Comparison of ENCODE assay signal across 1 cellular context in the genomic region with DNA sequence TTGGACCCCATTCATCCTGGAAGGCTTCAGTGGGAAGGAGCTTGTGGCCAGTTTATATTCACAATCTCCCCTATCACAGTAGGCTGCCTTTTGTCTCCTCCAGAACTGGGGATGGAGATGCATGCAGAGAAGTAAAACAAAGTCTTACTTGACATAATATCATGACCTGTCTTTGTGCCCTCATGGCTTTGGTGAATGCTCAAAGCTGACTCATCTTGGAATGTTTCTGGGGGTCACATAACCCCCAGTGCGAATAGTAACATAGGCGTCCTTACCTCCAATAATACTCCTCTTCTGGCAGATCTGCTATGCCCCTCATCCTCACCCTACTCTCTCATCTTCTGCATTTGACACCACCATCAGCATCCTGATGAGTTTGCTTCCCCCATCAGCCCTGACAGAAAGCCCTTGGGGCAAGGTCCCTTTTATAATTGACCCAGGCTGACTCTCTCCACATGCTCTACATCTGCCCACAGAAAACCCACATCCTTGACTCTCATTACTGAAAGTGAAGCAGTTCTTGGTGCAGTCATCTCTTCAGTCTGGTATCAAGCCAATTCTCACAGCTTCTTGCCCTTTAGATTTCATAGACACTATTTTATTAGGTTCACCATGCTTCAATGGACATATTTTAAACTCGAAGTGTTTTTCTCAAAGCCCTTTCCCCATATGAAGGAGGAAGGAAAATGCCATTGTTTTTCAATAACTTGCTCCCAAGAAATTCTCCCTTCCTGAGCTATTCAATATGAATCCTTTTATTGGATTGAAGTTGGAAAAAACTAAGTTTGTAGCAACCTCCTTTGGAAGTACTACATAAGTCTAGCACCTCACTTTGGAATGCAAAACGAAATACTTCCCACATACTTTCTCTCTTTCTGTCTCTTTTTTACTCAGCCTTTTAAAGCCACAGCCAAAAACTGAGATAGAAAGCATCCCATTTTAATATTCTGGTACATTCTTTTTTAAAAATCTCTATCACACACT.
TF ChIP-seq lines count a peak whose summit lies in the region.

No MANE protein-coding gene starts in this region.

TF ChIP-seq in GM23338, 12 proteins besides CTCF, POLR2A, EP300 and RAD21:
- TF ChIP-seq POLR2AphosphoS5 (IDR thresholded peaks at IDR 0.05; ENCODE audit: low read depth) (no peak), STAT1 (IDR thresholded peaks at IDR 0.05; ENCODE audit: unreplicated experiment) (no peak), ZNF331 (CRISPR knock-in tag; IDR thresholded peaks at IDR 0.05; ENCODE audit: low read depth) (no peak), JUNB (IDR thresholded peaks at IDR 0.05; ENCODE audit: unreplicated experiment) (no peak), CREB1 (CRISPR knock-in tag; IDR thresholded peaks at IDR 0.05; ENCODE audit: low read depth) (no peak), EZH2phosphoT487 (IDR thresholded peaks at IDR 0.05; ENCODE audit: unreplicated experiment) (no peak), ETS1 (IDR thresholded peaks at IDR 0.05) (no peak), ZNF114 (CRISPR knock-in tag; IDR thresholded peaks at IDR 0.05) (no peak), NANOG (IDR thresholded peaks at IDR 0.05; ENCODE audit: borderline replicate concordance) (no peak), EZH2 (IDR thresholded peaks at IDR 0.05; ENCODE audit: low read depth, unreplicated experiment) (no peak)
- TF ChIP-seq, protein P1, sequence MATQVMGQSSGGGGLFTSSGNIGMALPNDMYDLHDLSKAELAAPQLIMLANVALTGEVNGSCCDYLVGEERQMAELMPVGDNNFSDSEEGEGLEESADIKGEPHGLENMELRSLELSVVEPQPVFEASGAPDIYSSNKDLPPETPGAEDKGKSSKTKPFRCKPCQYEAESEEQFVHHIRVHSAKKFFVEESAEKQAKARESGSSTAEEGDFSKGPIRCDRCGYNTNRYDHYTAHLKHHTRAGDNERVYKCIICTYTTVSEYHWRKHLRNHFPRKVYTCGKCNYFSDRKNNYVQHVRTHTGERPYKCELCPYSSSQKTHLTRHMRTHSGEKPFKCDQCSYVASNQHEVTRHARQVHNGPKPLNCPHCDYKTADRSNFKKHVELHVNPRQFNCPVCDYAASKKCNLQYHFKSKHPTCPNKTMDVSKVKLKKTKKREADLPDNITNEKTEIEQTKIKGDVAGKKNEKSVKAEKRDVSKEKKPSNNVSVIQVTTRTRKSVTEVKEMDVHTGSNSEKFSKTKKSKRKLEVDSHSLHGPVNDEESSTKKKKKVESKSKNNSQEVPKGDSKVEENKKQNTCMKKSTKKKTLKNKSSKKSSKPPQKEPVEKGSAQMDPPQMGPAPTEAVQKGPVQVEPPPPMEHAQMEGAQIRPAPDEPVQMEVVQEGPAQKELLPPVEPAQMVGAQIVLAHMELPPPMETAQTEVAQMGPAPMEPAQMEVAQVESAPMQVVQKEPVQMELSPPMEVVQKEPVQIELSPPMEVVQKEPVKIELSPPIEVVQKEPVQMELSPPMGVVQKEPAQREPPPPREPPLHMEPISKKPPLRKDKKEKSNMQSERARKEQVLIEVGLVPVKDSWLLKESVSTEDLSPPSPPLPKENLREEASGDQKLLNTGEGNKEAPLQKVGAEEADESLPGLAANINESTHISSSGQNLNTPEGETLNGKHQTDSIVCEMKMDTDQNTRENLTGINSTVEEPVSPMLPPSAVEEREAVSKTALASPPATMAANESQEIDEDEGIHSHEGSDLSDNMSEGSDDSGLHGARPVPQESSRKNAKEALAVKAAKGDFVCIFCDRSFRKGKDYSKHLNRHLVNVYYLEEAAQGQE (IDR thresholded peaks at IDR 0.05; ENCODE audit: unreplicated experiment): no peak
- TF ChIP-seq, protein P2, sequence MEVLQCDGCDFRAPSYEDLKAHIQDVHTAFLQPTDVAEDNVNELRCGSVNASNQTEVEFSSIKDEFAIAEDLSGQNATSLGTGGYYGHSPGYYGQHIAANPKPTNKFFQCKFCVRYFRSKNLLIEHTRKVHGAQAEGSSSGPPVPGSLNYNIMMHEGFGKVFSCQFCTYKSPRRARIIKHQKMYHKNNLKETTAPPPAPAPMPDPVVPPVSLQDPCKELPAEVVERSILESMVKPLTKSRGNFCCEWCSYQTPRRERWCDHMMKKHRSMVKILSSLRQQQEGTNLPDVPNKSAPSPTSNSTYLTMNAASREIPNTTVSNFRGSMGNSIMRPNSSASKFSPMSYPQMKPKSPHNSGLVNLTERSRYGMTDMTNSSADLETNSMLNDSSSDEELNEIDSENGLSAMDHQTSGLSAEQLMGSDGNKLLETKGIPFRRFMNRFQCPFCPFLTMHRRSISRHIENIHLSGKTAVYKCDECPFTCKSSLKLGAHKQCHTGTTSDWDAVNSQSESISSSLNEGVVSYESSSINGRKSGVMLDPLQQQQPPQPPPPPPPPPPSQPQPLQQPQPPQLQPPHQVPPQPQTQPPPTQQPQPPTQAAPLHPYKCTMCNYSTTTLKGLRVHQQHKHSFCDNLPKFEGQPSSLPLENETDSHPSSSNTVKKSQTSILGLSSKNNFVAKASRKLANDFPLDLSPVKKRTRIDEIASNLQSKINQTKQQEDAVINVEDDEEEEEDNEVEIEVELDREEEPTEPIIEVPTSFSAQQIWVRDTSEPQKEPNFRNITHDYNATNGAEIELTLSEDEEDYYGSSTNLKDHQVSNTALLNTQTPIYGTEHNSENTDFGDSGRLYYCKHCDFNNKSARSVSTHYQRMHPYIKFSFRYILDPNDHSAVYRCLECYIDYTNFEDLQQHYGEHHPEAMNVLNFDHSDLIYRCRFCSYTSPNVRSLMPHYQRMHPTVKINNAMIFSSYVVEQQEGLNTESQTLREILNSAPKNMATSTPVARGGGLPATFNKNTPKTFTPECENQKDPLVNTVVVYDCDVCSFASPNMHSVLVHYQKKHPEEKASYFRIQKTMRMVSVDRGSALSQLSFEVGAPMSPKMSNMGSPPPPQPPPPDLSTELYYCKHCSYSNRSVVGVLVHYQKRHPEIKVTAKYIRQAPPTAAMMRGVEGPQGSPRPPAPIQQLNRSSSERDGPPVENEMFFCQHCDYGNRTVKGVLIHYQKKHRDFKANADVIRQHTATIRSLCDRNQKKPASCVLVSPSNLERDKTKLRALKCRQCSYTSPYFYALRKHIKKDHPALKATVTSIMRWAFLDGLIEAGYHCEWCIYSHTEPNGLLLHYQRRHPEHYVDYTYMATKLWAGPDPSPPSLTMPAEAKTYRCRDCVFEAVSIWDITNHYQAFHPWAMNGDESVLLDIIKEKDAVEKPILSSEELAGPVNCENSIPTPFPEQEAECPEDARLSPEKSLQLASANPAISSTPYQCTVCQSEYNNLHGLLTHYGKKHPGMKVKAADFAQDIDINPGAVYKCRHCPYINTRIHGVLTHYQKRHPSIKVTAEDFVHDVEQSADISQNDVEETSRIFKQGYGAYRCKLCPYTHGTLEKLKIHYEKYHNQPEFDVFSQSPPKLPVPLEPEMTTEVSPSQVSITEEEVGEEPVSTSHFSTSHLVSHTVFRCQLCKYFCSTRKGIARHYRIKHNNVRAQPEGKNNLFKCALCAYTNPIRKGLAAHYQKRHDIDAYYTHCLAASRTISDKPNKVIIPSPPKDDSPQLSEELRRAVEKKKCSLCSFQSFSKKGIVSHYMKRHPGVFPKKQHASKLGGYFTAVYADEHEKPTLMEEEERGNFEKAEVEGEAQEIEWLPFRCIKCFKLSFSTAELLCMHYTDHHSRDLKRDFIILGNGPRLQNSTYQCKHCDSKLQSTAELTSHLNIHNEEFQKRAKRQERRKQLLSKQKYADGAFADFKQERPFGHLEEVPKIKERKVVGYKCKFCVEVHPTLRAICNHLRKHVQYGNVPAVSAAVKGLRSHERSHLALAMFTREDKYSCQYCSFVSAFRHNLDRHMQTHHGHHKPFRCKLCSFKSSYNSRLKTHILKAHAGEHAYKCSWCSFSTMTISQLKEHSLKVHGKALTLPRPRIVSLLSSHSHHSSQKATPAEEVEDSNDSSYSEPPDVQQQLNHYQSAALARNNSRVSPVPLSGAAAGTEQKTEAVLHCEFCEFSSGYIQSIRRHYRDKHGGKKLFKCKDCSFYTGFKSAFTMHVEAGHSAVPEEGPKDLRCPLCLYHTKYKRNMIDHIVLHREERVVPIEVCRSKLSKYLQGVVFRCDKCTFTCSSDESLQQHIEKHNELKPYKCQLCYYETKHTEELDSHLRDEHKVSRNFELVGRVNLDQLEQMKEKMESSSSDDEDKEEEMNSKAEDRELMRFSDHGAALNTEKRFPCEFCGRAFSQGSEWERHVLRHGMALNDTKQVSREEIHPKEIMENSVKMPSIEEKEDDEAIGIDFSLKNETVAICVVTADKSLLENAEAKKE (CRISPR knock-in tag; IDR thresholded peaks at IDR 0.05): no peak
